ENCODE assay signal across 1 cellular context in the genomic region with DNA sequence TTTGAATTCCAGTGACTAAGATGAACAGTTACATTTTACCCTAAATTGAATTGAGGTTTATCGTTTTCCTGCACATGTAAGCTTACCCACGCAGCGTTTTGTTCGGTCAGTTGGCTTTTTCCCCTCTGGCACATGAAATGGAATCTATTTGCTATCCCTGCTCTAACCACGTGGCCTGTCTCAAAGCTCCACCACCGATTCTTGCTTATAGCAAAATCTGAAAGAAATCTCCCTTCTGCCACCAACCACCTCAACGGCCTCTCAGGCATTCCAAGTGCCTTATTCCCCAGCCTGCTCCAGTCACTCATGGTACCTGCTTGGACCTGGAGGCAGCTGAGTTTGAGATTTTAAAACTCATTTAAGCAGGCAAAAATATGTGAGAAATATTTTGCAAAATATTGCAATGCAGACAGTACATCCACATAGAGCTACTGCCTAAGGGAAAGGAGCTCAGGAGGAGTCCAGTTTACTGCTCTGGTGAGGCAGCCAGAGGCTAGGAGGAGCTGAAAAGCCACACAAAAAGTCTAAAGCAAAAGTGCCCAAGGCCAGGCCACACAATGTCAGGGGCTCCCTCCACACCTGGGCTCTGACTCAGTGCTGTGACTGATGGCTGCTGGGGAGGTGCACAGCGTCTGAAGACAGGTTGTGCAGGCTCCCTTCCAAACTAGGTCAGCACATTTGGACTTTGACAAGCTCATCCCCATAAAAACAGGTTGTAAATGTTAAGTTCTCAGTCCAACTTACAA.
TF ChIP-seq lines count a peak whose summit lies in the region.

No MANE protein-coding gene starts in this region.

TF ChIP-seq in HepG2, 621 proteins besides CTCF, POLR2A, EP300 and RAD21 (continued from another document and continues in another):
- TF ChIP-seq, protein P1, sequence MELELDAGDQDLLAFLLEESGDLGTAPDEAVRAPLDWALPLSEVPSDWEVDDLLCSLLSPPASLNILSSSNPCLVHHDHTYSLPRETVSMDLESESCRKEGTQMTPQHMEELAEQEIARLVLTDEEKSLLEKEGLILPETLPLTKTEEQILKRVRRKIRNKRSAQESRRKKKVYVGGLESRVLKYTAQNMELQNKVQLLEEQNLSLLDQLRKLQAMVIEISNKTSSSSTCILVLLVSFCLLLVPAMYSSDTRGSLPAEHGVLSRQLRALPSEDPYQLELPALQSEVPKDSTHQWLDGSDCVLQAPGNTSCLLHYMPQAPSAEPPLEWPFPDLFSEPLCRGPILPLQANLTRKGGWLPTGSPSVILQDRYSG (CRISPR knock-in tag; IDR thresholded peaks at IDR 0.05) = no peak
- no peak for TF ChIP-seq MXD4 (CRISPR knock-in tag; IDR thresholded peaks at IDR 0.05)
- TF ChIP-seq, protein P2, sequence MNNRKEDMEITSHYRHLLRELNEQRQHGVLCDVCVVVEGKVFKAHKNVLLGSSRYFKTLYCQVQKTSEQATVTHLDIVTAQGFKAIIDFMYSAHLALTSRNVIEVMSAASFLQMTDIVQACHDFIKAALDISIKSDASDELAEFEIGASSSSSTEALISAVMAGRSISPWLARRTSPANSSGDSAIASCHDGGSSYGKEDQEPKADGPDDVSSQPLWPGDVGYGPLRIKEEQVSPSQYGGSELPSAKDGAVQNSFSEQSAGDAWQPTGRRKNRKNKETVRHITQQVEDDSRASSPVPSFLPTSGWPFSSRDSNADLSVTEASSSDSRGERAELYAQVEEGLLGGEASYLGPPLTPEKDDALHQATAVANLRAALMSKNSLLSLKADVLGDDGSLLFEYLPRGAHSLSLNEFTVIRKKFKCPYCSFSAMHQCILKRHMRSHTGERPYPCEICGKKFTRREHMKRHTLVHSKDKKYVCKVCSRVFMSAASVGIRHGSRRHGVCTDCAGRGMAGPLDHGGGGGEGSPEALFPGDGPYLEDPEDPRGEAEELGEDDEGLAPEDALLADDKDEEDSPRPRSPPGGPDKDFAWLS (CRISPR knock-in tag; IDR thresholded peaks at IDR 0.05; ENCODE audit: borderline replicate concordance) = no peak
- TF ChIP-seq, protein P3, sequence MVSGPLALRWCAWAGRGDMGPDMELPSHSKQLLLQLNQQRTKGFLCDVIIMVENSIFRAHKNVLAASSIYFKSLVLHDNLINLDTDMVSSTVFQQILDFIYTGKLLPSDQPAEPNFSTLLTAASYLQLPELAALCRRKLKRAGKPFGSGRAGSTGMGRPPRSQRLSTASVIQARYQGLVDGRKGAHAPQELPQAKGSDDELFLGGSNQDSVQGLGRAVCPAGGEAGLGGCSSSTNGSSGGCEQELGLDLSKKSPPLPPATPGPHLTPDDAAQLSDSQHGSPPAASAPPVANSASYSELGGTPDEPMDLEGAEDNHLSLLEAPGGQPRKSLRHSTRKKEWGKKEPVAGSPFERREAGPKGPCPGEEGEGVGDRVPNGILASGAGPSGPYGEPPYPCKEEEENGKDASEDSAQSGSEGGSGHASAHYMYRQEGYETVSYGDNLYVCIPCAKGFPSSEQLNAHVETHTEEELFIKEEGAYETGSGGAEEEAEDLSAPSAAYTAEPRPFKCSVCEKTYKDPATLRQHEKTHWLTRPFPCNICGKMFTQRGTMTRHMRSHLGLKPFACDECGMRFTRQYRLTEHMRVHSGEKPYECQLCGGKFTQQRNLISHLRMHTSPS (CRISPR knock-in tag; IDR thresholded peaks at IDR 0.05; ENCODE audit: low read depth) = no peak
- no peak for TF ChIP-seq ZNF543 (CRISPR knock-in tag; IDR thresholded peaks at IDR 0.05)
- TF ChIP-seq ZBTB42 (CRISPR knock-in tag; IDR thresholded peaks at IDR 0.05) = no peak
- no peak for TF ChIP-seq ZNF773 (CRISPR knock-in tag; IDR thresholded peaks at IDR 0.05; ENCODE audit: borderline replicate concordance)
- no peak for TF ChIP-seq KLF12 (CRISPR knock-in tag; IDR thresholded peaks at IDR 0.05; ENCODE audit: borderline replicate concordance)
- TF ChIP-seq, protein P4, sequence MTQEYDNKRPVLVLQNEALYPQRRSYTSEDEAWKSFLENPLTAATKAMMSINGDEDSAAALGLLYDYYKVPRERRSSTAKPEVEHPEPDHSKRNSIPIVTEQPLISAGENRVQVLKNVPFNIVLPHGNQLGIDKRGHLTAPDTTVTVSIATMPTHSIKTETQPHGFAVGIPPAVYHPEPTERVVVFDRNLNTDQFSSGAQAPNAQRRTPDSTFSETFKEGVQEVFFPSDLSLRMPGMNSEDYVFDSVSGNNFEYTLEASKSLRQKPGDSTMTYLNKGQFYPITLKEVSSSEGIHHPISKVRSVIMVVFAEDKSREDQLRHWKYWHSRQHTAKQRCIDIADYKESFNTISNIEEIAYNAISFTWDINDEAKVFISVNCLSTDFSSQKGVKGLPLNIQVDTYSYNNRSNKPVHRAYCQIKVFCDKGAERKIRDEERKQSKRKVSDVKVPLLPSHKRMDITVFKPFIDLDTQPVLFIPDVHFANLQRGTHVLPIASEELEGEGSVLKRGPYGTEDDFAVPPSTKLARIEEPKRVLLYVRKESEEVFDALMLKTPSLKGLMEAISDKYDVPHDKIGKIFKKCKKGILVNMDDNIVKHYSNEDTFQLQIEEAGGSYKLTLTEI (CRISPR knock-in tag; conservative IDR thresholded peaks at IDR 0.05) = no peak
- no peak for TF ChIP-seq NAIF1 (CRISPR knock-in tag; IDR thresholded peaks at IDR 0.05; ENCODE audit: borderline replicate concordance)
- TF ChIP-seq ZNF546 (CRISPR knock-in tag; conservative IDR thresholded peaks at IDR 0.05) = no peak
- TF ChIP-seq, protein P5, sequence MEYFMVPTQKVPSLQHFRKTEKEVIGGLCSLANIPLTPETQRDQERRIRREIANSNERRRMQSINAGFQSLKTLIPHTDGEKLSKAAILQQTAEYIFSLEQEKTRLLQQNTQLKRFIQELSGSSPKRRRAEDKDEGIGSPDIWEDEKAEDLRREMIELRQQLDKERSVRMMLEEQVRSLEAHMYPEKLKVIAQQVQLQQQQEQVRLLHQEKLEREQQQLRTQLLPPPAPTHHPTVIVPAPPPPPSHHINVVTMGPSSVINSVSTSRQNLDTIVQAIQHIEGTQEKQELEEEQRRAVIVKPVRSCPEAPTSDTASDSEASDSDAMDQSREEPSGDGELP (IDR thresholded peaks at IDR 0.05; ENCODE audit: borderline replicate concordance, low read depth) = peak; percentile 35; the same call in 1 of the 2 replicates
- no peak; the same call in 1 of the 2 replicates for TF ChIP-seq DPF2 (CRISPR knock-in tag; IDR thresholded peaks at IDR 0.05; ENCODE audit: borderline replicate concordance, low read depth)
- TF ChIP-seq, protein P6, sequence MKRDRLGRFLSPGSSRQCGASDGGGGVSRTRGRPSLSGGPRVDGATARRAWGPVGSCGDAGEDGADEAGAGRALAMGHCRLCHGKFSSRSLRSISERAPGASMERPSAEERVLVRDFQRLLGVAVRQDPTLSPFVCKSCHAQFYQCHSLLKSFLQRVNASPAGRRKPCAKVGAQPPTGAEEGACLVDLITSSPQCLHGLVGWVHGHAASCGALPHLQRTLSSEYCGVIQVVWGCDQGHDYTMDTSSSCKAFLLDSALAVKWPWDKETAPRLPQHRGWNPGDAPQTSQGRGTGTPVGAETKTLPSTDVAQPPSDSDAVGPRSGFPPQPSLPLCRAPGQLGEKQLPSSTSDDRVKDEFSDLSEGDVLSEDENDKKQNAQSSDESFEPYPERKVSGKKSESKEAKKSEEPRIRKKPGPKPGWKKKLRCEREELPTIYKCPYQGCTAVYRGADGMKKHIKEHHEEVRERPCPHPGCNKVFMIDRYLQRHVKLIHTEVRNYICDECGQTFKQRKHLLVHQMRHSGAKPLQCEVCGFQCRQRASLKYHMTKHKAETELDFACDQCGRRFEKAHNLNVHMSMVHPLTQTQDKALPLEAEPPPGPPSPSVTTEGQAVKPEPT (CRISPR knock-in tag; IDR thresholded peaks at IDR 0.05; ENCODE audit: low read depth) = peak; percentile 53; the same call in 1 of the 2 replicates
- TF ChIP-seq, protein P7, sequence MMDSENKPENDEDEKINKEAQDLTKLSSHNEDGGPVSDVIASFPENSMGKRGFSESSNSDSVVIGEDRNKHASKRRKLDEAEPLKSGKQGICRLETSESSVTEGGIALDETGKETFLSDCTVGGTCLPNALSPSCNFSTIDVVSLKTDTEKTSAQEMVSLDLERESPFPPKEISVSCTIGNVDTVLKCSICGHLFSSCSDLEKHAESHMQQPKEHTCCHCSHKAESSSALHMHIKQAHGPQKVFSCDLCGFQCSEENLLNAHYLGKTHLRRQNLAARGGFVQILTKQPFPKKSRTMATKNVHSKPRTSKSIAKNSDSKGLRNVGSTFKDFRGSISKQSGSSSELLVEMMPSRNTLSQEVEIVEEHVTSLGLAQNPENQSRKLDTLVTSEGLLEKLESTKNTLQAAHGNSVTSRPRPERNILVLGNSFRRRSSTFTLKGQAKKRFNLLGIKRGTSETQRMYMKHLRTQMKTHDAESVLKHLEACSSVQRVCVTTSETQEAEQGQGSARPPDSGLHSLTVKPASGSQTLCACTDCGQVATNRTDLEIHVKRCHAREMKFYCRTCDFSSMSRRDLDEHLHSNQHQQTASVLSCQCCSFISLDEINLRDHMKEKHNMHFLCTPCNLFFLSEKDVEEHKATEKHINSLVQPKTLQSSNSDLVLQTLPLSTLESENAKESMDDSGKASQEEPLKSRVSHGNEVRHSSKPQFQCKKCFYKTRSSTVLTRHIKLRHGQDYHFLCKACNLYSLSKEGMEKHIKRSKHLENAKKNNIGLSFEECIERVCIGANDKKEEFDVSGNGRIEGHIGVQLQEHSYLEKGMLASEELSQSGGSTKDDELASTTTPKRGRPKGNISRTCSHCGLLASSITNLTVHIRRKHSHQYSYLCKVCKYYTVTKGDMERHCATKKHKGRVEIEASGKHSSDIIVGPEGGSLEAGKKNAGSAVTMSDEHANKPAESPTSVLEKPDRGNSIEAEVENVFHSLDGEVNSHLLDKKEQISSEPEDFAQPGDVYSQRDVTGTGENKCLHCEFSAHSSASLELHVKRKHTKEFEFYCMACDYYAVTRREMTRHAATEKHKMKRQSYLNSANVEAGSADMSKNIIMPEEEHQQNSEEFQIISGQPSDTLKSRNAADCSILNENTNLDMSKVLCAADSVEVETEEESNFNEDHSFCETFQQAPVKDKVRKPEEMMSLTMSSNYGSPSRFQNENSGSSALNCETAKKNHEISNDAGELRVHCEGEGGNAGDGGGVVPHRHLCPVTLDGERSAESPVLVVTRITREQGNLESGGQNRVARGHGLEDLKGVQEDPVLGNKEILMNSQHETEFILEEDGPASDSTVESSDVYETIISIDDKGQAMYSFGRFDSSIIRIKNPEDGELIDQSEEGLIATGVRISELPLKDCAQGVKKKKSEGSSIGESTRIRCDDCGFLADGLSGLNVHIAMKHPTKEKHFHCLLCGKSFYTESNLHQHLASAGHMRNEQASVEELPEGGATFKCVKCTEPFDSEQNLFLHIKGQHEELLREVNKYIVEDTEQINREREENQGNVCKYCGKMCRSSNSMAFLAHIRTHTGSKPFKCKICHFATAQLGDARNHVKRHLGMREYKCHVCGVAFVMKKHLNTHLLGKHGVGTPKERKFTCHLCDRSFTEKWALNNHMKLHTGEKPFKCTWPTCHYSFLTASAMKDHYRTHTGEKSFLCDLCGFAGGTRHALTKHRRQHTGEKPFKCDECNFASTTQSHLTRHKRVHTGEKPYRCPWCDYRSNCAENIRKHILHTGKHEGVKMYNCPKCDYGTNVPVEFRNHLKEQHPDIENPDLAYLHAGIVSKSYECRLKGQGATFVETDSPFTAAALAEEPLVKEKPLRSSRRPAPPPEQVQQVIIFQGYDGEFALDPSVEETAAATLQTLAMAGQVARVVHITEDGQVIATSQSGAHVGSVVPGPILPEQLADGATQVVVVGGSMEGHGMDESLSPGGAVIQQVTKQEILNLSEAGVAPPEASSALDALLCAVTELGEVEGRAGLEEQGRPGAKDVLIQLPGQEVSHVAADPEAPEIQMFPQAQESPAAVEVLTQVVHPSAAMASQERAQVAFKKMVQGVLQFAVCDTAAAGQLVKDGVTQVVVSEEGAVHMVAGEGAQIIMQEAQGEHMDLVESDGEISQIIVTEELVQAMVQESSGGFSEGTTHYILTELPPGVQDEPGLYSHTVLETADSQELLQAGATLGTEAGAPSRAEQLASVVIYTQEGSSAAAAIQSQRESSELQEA (CRISPR knock-in tag; IDR thresholded peaks at IDR 0.05; ENCODE audit: not compliant biosample characterization) = no peak
- peak; percentile 48; the same call in 1 of the 2 replicates for TF ChIP-seq KMT2B (CRISPR knock-in tag; IDR thresholded peaks at IDR 0.05)
- no peak for TF ChIP-seq ZSCAN31 (CRISPR knock-in tag; IDR thresholded peaks at IDR 0.05; ENCODE audit: low read depth)
- TF ChIP-seq ZSCAN30 (CRISPR knock-in tag; IDR thresholded peaks at IDR 0.05) = no peak
- peak; percentile 58 to 72 for TF ChIP-seq MAFK (conservative IDR thresholded peaks at IDR 0.05 in 1 of 2, IDR thresholded peaks at IDR 0.05 in 1 of 2; ENCODE audit: low read length in 2 of 2)
- no peak for TF ChIP-seq KDM3A (CRISPR knock-in tag; IDR thresholded peaks at IDR 0.05; ENCODE audit: low read depth)
- TF ChIP-seq ZNF768 (CRISPR knock-in tag; IDR thresholded peaks at IDR 0.05) = peak; percentile 39; the same call in 1 of the 2 replicates
- no peak for TF ChIP-seq ZSCAN22 (CRISPR knock-in tag; IDR thresholded peaks at IDR 0.05)
- TF ChIP-seq FIP1L1 (IDR thresholded peaks at IDR 0.05; ENCODE audit: borderline replicate concordance, insufficient read depth, low read depth, low read length) = no peak
- no peak for TF ChIP-seq ZNF24 (IDR thresholded peaks at IDR 0.05)
- no peak for TF ChIP-seq ZNF251 (CRISPR knock-in tag; IDR thresholded peaks at IDR 0.05)
- TF ChIP-seq KLF11 (CRISPR knock-in tag; IDR thresholded peaks at IDR 0.05) = no peak
- TF ChIP-seq CENPX (CRISPR knock-in tag; IDR thresholded peaks at IDR 0.05) = no peak
- no peak for TF ChIP-seq GZF1 (CRISPR knock-in tag; IDR thresholded peaks at IDR 0.05)
- TF ChIP-seq SP1 (IDR thresholded peaks at IDR 0.05) = no peak
- no peak for TF ChIP-seq SP1 (CRISPR knock-in tag; IDR thresholded peaks at IDR 0.05)
- no peak for TF ChIP-seq RBFOX2 (IDR thresholded peaks at IDR 0.05; ENCODE audit: low read depth, low read length)
- no peak for TF ChIP-seq ZBTB3 (CRISPR knock-in tag; IDR thresholded peaks at IDR 0.05; ENCODE audit: borderline replicate concordance, low read depth)
- no peak for TF ChIP-seq HOXA5 (CRISPR knock-in tag; IDR thresholded peaks at IDR 0.05)
- TF ChIP-seq ZNF234 (CRISPR knock-in tag; conservative IDR thresholded peaks at IDR 0.05) = no peak
- TF ChIP-seq, protein P8, sequence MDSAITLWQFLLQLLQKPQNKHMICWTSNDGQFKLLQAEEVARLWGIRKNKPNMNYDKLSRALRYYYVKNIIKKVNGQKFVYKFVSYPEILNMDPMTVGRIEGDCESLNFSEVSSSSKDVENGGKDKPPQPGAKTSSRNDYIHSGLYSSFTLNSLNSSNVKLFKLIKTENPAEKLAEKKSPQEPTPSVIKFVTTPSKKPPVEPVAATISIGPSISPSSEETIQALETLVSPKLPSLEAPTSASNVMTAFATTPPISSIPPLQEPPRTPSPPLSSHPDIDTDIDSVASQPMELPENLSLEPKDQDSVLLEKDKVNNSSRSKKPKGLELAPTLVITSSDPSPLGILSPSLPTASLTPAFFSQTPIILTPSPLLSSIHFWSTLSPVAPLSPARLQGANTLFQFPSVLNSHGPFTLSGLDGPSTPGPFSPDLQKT (CRISPR knock-in tag; IDR thresholded peaks at IDR 0.05; ENCODE audit: borderline replicate concordance) = no peak
- no peak; the same call in 1 of the 2 replicates for TF ChIP-seq ZNF766 (CRISPR knock-in tag; IDR thresholded peaks at IDR 0.05; ENCODE audit: borderline replicate concordance)
- TF ChIP-seq PAF1 (CRISPR knock-in tag; IDR thresholded peaks at IDR 0.05) = no peak
- TF ChIP-seq, protein P9, sequence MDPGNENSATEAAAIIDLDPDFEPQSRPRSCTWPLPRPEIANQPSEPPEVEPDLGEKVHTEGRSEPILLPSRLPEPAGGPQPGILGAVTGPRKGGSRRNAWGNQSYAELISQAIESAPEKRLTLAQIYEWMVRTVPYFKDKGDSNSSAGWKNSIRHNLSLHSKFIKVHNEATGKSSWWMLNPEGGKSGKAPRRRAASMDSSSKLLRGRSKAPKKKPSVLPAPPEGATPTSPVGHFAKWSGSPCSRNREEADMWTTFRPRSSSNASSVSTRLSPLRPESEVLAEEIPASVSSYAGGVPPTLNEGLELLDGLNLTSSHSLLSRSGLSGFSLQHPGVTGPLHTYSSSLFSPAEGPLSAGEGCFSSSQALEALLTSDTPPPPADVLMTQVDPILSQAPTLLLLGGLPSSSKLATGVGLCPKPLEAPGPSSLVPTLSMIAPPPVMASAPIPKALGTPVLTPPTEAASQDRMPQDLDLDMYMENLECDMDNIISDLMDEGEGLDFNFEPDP (CRISPR knock-in tag; conservative IDR thresholded peaks at IDR 0.05) = no peak
